In genomic region chr17:76071497-76072148, GRCh38 we compare ENCODE assay signal across 8 cellular contexts. TPM values are rescaled to one million over a fixed set of nuclear protein-coding genes. Genes with fewer than 3 reads are reported as not detected.
DNase-seq lines count a peak whose midpoint lies in the region; ATAC-seq, FAIRE-seq and TF ChIP-seq lines count a peak whose summit lies in the region.

No MANE protein-coding gene starts in this region.

- H3K9me3 Mint-ChIP-seq in HFFc6, result no peaks in the 10 kb centered on the region
- H3K9me3 Mint-ChIP-seq in activated naive CD8-positive, alpha-beta T cell (ENCODE audit: low read depth), result no peaks in the 10 kb centered on the region

- H3K36me3 Mint-ChIP-seq in HFFc6 (ENCODE audit: low read depth), result peaks cover 12% of the 10 kb centered on the region
- peaks cover 4% of the 10 kb centered on the region for H3K36me3 Mint-ChIP-seq in activated naive CD8-positive, alpha-beta T cell

- in situ Hi-C loops in HepG2 (cut with HindIII; ENCODE audit: extremely low pct_ligation_motif_present, low pct_unique_long_range_greater_than_20kb), result no loop called here

- no peak for ATAC-seq in HepG2

- no peak overlapping the region for H2AFZ ChIP-seq in HepG2 (ENCODE audit: low read length)

- H3K9ac ChIP-seq in HepG2 (ENCODE audit: insufficient read depth, low read depth, low read length), result peak overlapping the region; percentile 97

- DNase-seq in A673 (ENCODE audit: low spot score), result no peak
- DNase-seq in HFFc6, result no peak
- no peak for DNase-seq in HepG2 (ENCODE audit: low spot score)
- DNase-seq in thyroid gland, result no peak
- no peak for DNase-seq in NCI-H187 (lab: John Stamatoyannopoulos, UW)
- DNase-seq in posterior vena cava (ENCODE audit: low spot score), result no peak
- DNase-seq in germinal center (ENCODE audit: low spot score), result no peak

- peak overlapping the region; percentile 83 for H3K4me2 ChIP-seq in HepG2 (ENCODE audit: low read depth, low read length)

- H3K4me3 ChIP-seq in A673 (ENCODE audit: low read depth, low read length, poor library complexity, severe bottlenecking), result peak overlapping the region; percentile 77
- peak overlapping the region; percentile 76 to 97 (median 86) for H3K4me3 ChIP-seq in HepG2 (replicated peaks in 1 of 3; ENCODE audit: insufficient read depth in 1 of 3, low read depth in 2 of 3, low read length in 3 of 3)
- H3K4me3 ChIP-seq in thyroid gland (replicated peaks in 1 of 3), result peak overlapping the region; percentile 13 to 83 (median 71)

- FAIRE-seq in HepG2 (lab: Jason Lieb, UNC), result peak; percentile 63

- H3K79me2 ChIP-seq in HepG2 (ENCODE audit: insufficient read depth, low read length), result peaks cover 24% of the 10 kb centered on the region

- H3K36me3 ChIP-seq in A673 (ENCODE audit: insufficient read depth, low read length, poor library complexity, severe bottlenecking), result peaks cover 10% of the 10 kb centered on the region
- peaks cover 7 to 20% of the 10 kb centered on the region in 2 experiments for H3K36me3 ChIP-seq in HepG2 (replicated peaks in 1 of 2; ENCODE audit: control insufficient read depth in 1 of 2, insufficient read depth in 2 of 2, low read length in 2 of 2)
- H3K36me3 ChIP-seq in thyroid gland, result peaks cover 14 to 16% of the 10 kb centered on the region in 2 donors

- H3K4me1 ChIP-seq in A673 (ENCODE audit: insufficient read depth, low read length, poor library complexity, severe bottlenecking) (peaks cover 18% of the 10 kb centered on the region), HepG2 (ENCODE audit: insufficient read depth, low read length) (peaks cover 39% of the 10 kb centered on the region), thyroid gland (peaks cover 32 to 48% of the 10 kb centered on the region in 2 donors)

- peaks cover 26% of the 10 kb centered on the region for H3K4me1 Mint-ChIP-seq in HFFc6 (ENCODE audit: low read depth)
- peaks cover 48% of the 10 kb centered on the region for H3K4me1 Mint-ChIP-seq in activated naive CD8-positive, alpha-beta T cell (ENCODE audit: low read depth)

- peaks cover 20% of the 10 kb centered on the region for H3K27me3 Mint-ChIP-seq in HFFc6 (ENCODE audit: insufficient read depth)
- peaks cover 10% of the 10 kb centered on the region for H3K27me3 Mint-ChIP-seq in activated naive CD8-positive, alpha-beta T cell

- H3K27ac ChIP-seq in A673 (ENCODE audit: low read depth, low read length, poor library complexity, severe bottlenecking) (peak overlapping the region; percentile 88), HepG2 (ENCODE audit: extremely low read length, insufficient read depth, low read length) (peak overlapping the region; percentile 69), thyroid gland (peak overlapping the region in 2 of 3 donors; percentile 13 to 15)

- 1% methylated on average over 17 of the region's 17 CpGs for WGBS in HepG2 (ENCODE audit: low lambda C conversion rate)
- 16 to 21% methylated on average over 16 to 17 of the region's 17 CpGs for WGBS in thyroid gland, 2 donors

- peak overlapping the region; percentile 86 for H3K27ac Mint-ChIP-seq in HFFc6
- peak overlapping the region; percentile 99 for H3K27ac Mint-ChIP-seq in activated naive CD8-positive, alpha-beta T cell

- CTCF ChIA-PET in A673 (lab: Charles Lee) (no interaction called here), HepG2 (lab: Yijun Ruan, JAX; ENCODE audit: low intra/inter-chr PET ratio, low total read pairs) (no interaction called here)

- intact Hi-C loops in A673 (cut with micrococcal nuclease; ENCODE audit: unreplicated experiment) (loop anchor here (10.0 kb wide), 1 partner anchor 57 kb away; no protein-coding TSS in a partner anchor), HepG2 (cut with micrococcal nuclease; ENCODE audit: unreplicated experiment) (no loop called here), thyroid gland (cut with DNase I) (no loop called here), posterior vena cava (cut with DNase I) (no loop called here)

- POLR2A ChIA-PET in A673 (lab: Charles Lee; ENCODE audit: low non-redundant PET) (no interaction called here), HepG2 (lab: Yijun Ruan, JAX) (interaction anchor here (0.9 to 1.7 kb wide), 16 partner anchors 11 to 292 kb away, joined by 3 to 6 read pairs (median 4); partner anchors contain the start of genes EVPL, EXOC7 and FOXJ1)

- TF ChIP-seq CTCF in A673 (conservative IDR thresholded peaks at IDR 0.05; ENCODE audit: low read depth, low read length), result no peak
- no peak for TF ChIP-seq CTCF in HFFc6 (IDR thresholded peaks at IDR 0.05)
- TF ChIP-seq CTCF in HepG2 (CRISPR knock-in tag; IDR thresholded peaks at IDR 0.05), result no peak
- no peak for TF ChIP-seq CTCF in thyroid gland (IDR thresholded peaks at IDR 0.05)

- no peaks in the 10 kb centered on the region for H3K9me3 ChIP-seq in A673 (ENCODE audit: low read depth, low read length, poor library complexity, severe bottlenecking)
- H3K9me3 ChIP-seq in HepG2 (ENCODE audit: low read length), result no peaks in the 10 kb centered on the region
- no peaks in the 10 kb centered on the region for H3K9me3 ChIP-seq in thyroid gland

- H3K4me3 Mint-ChIP-seq in HFFc6, result peak overlapping the region; percentile 98
- peak overlapping the region; percentile 97 for H3K4me3 Mint-ChIP-seq in activated naive CD8-positive, alpha-beta T cell

- TF ChIP-seq EP300 in HepG2 (IDR thresholded peaks at IDR 0.05; ENCODE audit: low read depth in 2 of 2, low read length in 2 of 2) (no peak), HepG2 (CRISPR knock-in tag; IDR thresholded peaks at IDR 0.05; ENCODE audit: borderline replicate concordance) (no peak)

- no peak for TF ChIP-seq RAD21 in HepG2 (CRISPR knock-in tag; IDR thresholded peaks at IDR 0.05)

- BruUV-seq in A673 (replicated peaks; lab: Mats Ljungman, UMichigan) (TSS peak; percentile 75), HepG2 (replicated peaks; lab: Mats Ljungman, UMichigan) (TSS peak; percentile 81)

- H4K20me1 ChIP-seq in HepG2 (ENCODE audit: insufficient read depth, low read length), result peaks cover 10% of the 10 kb centered on the region; the same call in 1 of the 2 replicates

- TF ChIP-seq POLR2A in HepG2 (IDR thresholded peaks at IDR 0.05; ENCODE audit: insufficient read depth in 1 of 2, low read depth in 2 of 2, low read length in 2 of 2) (no peak), thyroid gland (IDR thresholded peaks at IDR 0.05) (no peak)

- peaks cover 34% of the 10 kb centered on the region for H3K27me3 ChIP-seq in A673 (replicated peaks; ENCODE audit: insufficient read depth, low read depth, low read length, poor library complexity)
- peaks cover 16 to 32% of the 10 kb centered on the region in 2 experiments; a peak in 4 of 5 replicates for H3K27me3 ChIP-seq in HepG2 (ENCODE audit: control insufficient read depth in 1 of 2, insufficient read depth in 2 of 2, low read length in 2 of 2)
- peaks cover 24% of the 10 kb centered on the region for H3K27me3 ChIP-seq in thyroid gland

RNA-seq across cellular contexts. Expression of gene SRP68, which starts 0.7 kb away (rescaled TPM):
- total RNA-seq in A673 (2021) (96.4 and 101 TPM in 2 replicates), HepG2 (2016; rRNA removed; fragmentation: Illumina TruSeq; extraction: Trizol) (39.8 and 89.7 TPM in 2 replicates), thyroid gland (10 to 100 TPM; 48.2 to 67.0 (median 54.5) TPM), posterior vena cava (10 to 100 TPM; 45.3 to 49.1 TPM)
- total RNA-seq in HFFc6 (2021; fragmentation: NEBNext Ultra II Directional; extraction: Animal tissue kit (Norgen Biotek cat#: 25700)), result 100 to 1,000 TPM in 3 of 6 experiments, 10 to 100 TPM in 3; 95.3 to 104 (median 100.0) TPM
- total RNA-seq in HepG2 (2016; cell fraction: cytosol; rRNA removed; fragmentation: Illumina TruSeq; extraction: Trizol; ENCODE audit: low read depth), result 19.0 and 21.2 TPM in 2 replicates
- total RNA-seq in HepG2 (2016; cell fraction: insoluble cytoplasmic fraction; rRNA removed; fragmentation: Illumina TruSeq; extraction: Trizol), result 34.8 and 87.8 TPM in 2 replicates
- total RNA-seq in HepG2 (2016; cell fraction: membrane; rRNA removed; fragmentation: Illumina TruSeq; extraction: Trizol), result 36.4 and 39.1 TPM in 2 replicates
- 55.4 and 62.2 TPM in 2 replicates for total RNA-seq in HepG2 (2016; cell fraction: nucleus; rRNA removed; fragmentation: Illumina TruSeq; extraction: Trizol)
- polyA plus RNA-seq in HepG2 (2011; rRNA removed), result 74.3 and 79.0 TPM in 2 replicates
- polyA plus RNA-seq in HepG2 (2011; cell fraction: cytosol; rRNA removed), result 56.3 and 67.1 TPM in 2 replicates
- polyA plus RNA-seq in HepG2 (2011; cell fraction: nucleus; rRNA removed), result 42.7 and 43.4 TPM in 2 replicates
- polyA plus RNA-seq in HepG2 (2012), result 84.3 and 86.0 TPM in 2 replicates
- 12.5 and 13.5 TPM in 2 replicates for polyA plus RNA-seq in HepG2 (2016; cell fraction: cytosol; fragmentation: Illumina TruSeq; extraction: Trizol; ENCODE audit: low read depth)
- polyA plus RNA-seq in HepG2 (2016; cell fraction: insoluble cytoplasmic fraction; fragmentation: Illumina TruSeq; extraction: Trizol; ENCODE audit: low read depth), result 124 and 144 TPM in 2 replicates
- polyA plus RNA-seq in HepG2 (2016; cell fraction: membrane; fragmentation: Illumina TruSeq; extraction: Trizol; ENCODE audit: low read depth), result 26.1 and 30.0 TPM in 2 replicates
- polyA plus RNA-seq in HepG2 (2016; cell fraction: nucleus; fragmentation: Illumina TruSeq; extraction: Trizol; ENCODE audit: insufficient read depth, low read depth), result 107 and 120 TPM in 2 replicates
- polyA minus RNA-seq in HepG2 (2011; rRNA and poly(A)+ RNA removed; ENCODE audit: low replicate concordance), result 72.1 and 78.5 TPM in 2 replicates
- polyA minus RNA-seq in HepG2 (2011; cell fraction: cytosol; rRNA and poly(A)+ RNA removed), result 44.7 and 45.6 TPM in 2 replicates
- polyA minus RNA-seq in HepG2 (2011; cell fraction: nucleus; rRNA and poly(A)+ RNA removed), result 55.0 and 55.2 TPM in 2 replicates

RNA-seq across cellular contexts. Expression of gene GALR2, which starts 3.0 kb away (rescaled TPM):
- not detected in 2 replicates for total RNA-seq in A673 (2021)
- total RNA-seq in HFFc6 (2021; fragmentation: NEBNext Ultra II Directional; extraction: Animal tissue kit (Norgen Biotek cat#: 25700)), result under 1 TPM in 5 of 6 experiments, not detected in 1; 0.14 to 0.33 (median 0.15) TPM
- 0.20 and 0.58 TPM in 2 replicates for total RNA-seq in HepG2 (2016; rRNA removed; fragmentation: Illumina TruSeq; extraction: Trizol)
- 0.30 and 0.35 TPM in 2 replicates for total RNA-seq in HepG2 (2016; cell fraction: cytosol; rRNA removed; fragmentation: Illumina TruSeq; extraction: Trizol; ENCODE audit: low read depth)
- 0.22 and 0.58 TPM in 2 replicates for total RNA-seq in HepG2 (2016; cell fraction: insoluble cytoplasmic fraction; rRNA removed; fragmentation: Illumina TruSeq; extraction: Trizol)
- 0.46 and 0.65 TPM in 2 replicates for total RNA-seq in HepG2 (2016; cell fraction: membrane; rRNA removed; fragmentation: Illumina TruSeq; extraction: Trizol)
- 0.28 and 0.34 TPM in 2 replicates for total RNA-seq in HepG2 (2016; cell fraction: nucleus; rRNA removed; fragmentation: Illumina TruSeq; extraction: Trizol)
- polyA plus RNA-seq in HepG2 (2011; rRNA removed), result 0.48 and 0.84 TPM in 2 replicates
- polyA plus RNA-seq in HepG2 (2011; cell fraction: cytosol; rRNA removed), result 0.56 and 0.97 TPM in 2 replicates
- polyA plus RNA-seq in HepG2 (2011; cell fraction: nucleus; rRNA removed), result 0.35 and 0.62 TPM in 2 replicates
- 0.33 TPM in 1 of 2 replicates, not detected in the other for polyA plus RNA-seq in HepG2 (2012)
- 0.50 and 0.53 TPM in 2 replicates for polyA plus RNA-seq in HepG2 (2016; cell fraction: cytosol; fragmentation: Illumina TruSeq; extraction: Trizol; ENCODE audit: low read depth)
- polyA plus RNA-seq in HepG2 (2016; cell fraction: insoluble cytoplasmic fraction; fragmentation: Illumina TruSeq; extraction: Trizol; ENCODE audit: low read depth), result 0.17 and 0.28 TPM in 2 replicates
- 0.20 and 0.35 TPM in 2 replicates for polyA plus RNA-seq in HepG2 (2016; cell fraction: membrane; fragmentation: Illumina TruSeq; extraction: Trizol; ENCODE audit: low read depth)
- 0.46 and 0.81 TPM in 2 replicates for polyA plus RNA-seq in HepG2 (2016; cell fraction: nucleus; fragmentation: Illumina TruSeq; extraction: Trizol; ENCODE audit: insufficient read depth, low read depth)
- polyA minus RNA-seq in HepG2 (2011; rRNA and poly(A)+ RNA removed; ENCODE audit: low replicate concordance), result 0.54 and 2.1 TPM in 2 replicates
- 0.49 TPM in 1 of 2 replicates, not detected in the other for polyA minus RNA-seq in HepG2 (2011; cell fraction: cytosol; rRNA and poly(A)+ RNA removed)
- not detected in 2 replicates for polyA minus RNA-seq in HepG2 (2011; cell fraction: nucleus; rRNA and poly(A)+ RNA removed)
- not detected for total RNA-seq in thyroid gland
- not detected for total RNA-seq in posterior vena cava

RNA-seq across cellular contexts. Expression of gene ZACN, which starts 7.4 kb away (rescaled TPM):
- total RNA-seq in A673 (2021) (not detected in 2 replicates), HepG2 (2016; rRNA removed; fragmentation: Illumina TruSeq; extraction: Trizol) (0.15 TPM in 1 of 2 replicates, not detected in the other), thyroid gland (1 to 10 TPM in 1 of 4 donors, not detected in 3; 2.2 TPM), posterior vena cava (not detected)
- total RNA-seq in HFFc6 (2021; fragmentation: NEBNext Ultra II Directional; extraction: Animal tissue kit (Norgen Biotek cat#: 25700)), result under 1 TPM in 2 of 6 experiments, not detected in 4; 0.23 to 0.26 TPM
- not detected in 2 replicates for total RNA-seq in HepG2 (2016; cell fraction: cytosol; rRNA removed; fragmentation: Illumina TruSeq; extraction: Trizol; ENCODE audit: low read depth)
- total RNA-seq in HepG2 (2016; cell fraction: insoluble cytoplasmic fraction; rRNA removed; fragmentation: Illumina TruSeq; extraction: Trizol), result not detected in 2 replicates
- total RNA-seq in HepG2 (2016; cell fraction: membrane; rRNA removed; fragmentation: Illumina TruSeq; extraction: Trizol), result not detected in 2 replicates
- not detected in 2 replicates for total RNA-seq in HepG2 (2016; cell fraction: nucleus; rRNA removed; fragmentation: Illumina TruSeq; extraction: Trizol)
- polyA plus RNA-seq in HepG2 (2011; rRNA removed), result 0.04 and 0.11 TPM in 2 replicates
- not detected in 2 replicates for polyA plus RNA-seq in HepG2 (2011; cell fraction: cytosol; rRNA removed)
- 0.06 and 0.07 TPM in 2 replicates for polyA plus RNA-seq in HepG2 (2011; cell fraction: nucleus; rRNA removed)
- 0.17 and 1.1 TPM in 2 replicates for polyA plus RNA-seq in HepG2 (2012)
- not detected in 2 replicates for polyA plus RNA-seq in HepG2 (2016; cell fraction: cytosol; fragmentation: Illumina TruSeq; extraction: Trizol; ENCODE audit: low read depth)
- 0.08 TPM in 1 of 2 replicates, not detected in the other for polyA plus RNA-seq in HepG2 (2016; cell fraction: insoluble cytoplasmic fraction; fragmentation: Illumina TruSeq; extraction: Trizol; ENCODE audit: low read depth)
- not detected in 2 replicates for polyA plus RNA-seq in HepG2 (2016; cell fraction: membrane; fragmentation: Illumina TruSeq; extraction: Trizol; ENCODE audit: low read depth)
- not detected in 2 replicates for polyA plus RNA-seq in HepG2 (2016; cell fraction: nucleus; fragmentation: Illumina TruSeq; extraction: Trizol; ENCODE audit: insufficient read depth, low read depth)
- not detected in 2 replicates for polyA minus RNA-seq in HepG2 (2011; rRNA and poly(A)+ RNA removed; ENCODE audit: low replicate concordance)
- polyA minus RNA-seq in HepG2 (2011; cell fraction: cytosol; rRNA and poly(A)+ RNA removed), result 0.35 TPM in 1 of 2 replicates, not detected in the other
- polyA minus RNA-seq in HepG2 (2011; cell fraction: nucleus; rRNA and poly(A)+ RNA removed), result not detected in 2 replicates

RNA-seq across cellular contexts. Expression of gene EXOC7, which starts 32.0 kb away (rescaled TPM):
- total RNA-seq in A673 (2021) (115 and 117 TPM in 2 replicates), HepG2 (2016; rRNA removed; fragmentation: Illumina TruSeq; extraction: Trizol) (116 and 118 TPM in 2 replicates), thyroid gland (100 to 1,000 TPM in 3 of 4 donors, 10 to 100 TPM in 1; 97.8 to 131 (median 115) TPM), posterior vena cava (10 to 100 TPM; 94.5 to 98.2 TPM)
- total RNA-seq in HFFc6 (2021; fragmentation: NEBNext Ultra II Directional; extraction: Animal tissue kit (Norgen Biotek cat#: 25700)), result 100 to 1,000 TPM; 134 to 157 (median 144) TPM
- 32.5 and 33.1 TPM in 2 replicates for total RNA-seq in HepG2 (2016; cell fraction: cytosol; rRNA removed; fragmentation: Illumina TruSeq; extraction: Trizol; ENCODE audit: low read depth)
- 112 and 113 TPM in 2 replicates for total RNA-seq in HepG2 (2016; cell fraction: insoluble cytoplasmic fraction; rRNA removed; fragmentation: Illumina TruSeq; extraction: Trizol)
- total RNA-seq in HepG2 (2016; cell fraction: membrane; rRNA removed; fragmentation: Illumina TruSeq; extraction: Trizol), result 41.7 and 48.8 TPM in 2 replicates
- total RNA-seq in HepG2 (2016; cell fraction: nucleus; rRNA removed; fragmentation: Illumina TruSeq; extraction: Trizol), result 80.6 and 103 TPM in 2 replicates
- 86.9 and 118 TPM in 2 replicates for polyA plus RNA-seq in HepG2 (2011; rRNA removed)
- 65.5 and 68.0 TPM in 2 replicates for polyA plus RNA-seq in HepG2 (2011; cell fraction: cytosol; rRNA removed)
- polyA plus RNA-seq in HepG2 (2011; cell fraction: nucleus; rRNA removed), result 259 and 277 TPM in 2 replicates
- 100 and 124 TPM in 2 replicates for polyA plus RNA-seq in HepG2 (2012)
- polyA plus RNA-seq in HepG2 (2016; cell fraction: cytosol; fragmentation: Illumina TruSeq; extraction: Trizol; ENCODE audit: low read depth), result 7.1 and 8.4 TPM in 2 replicates
- 78.0 and 79.6 TPM in 2 replicates for polyA plus RNA-seq in HepG2 (2016; cell fraction: insoluble cytoplasmic fraction; fragmentation: Illumina TruSeq; extraction: Trizol; ENCODE audit: low read depth)
- 18.4 and 21.9 TPM in 2 replicates for polyA plus RNA-seq in HepG2 (2016; cell fraction: membrane; fragmentation: Illumina TruSeq; extraction: Trizol; ENCODE audit: low read depth)
- polyA plus RNA-seq in HepG2 (2016; cell fraction: nucleus; fragmentation: Illumina TruSeq; extraction: Trizol; ENCODE audit: insufficient read depth, low read depth), result 147 and 170 TPM in 2 replicates
- 144 and 202 TPM in 2 replicates for polyA minus RNA-seq in HepG2 (2011; rRNA and poly(A)+ RNA removed; ENCODE audit: low replicate concordance)
- polyA minus RNA-seq in HepG2 (2011; cell fraction: cytosol; rRNA and poly(A)+ RNA removed), result 69.7 and 91.8 TPM in 2 replicates
- polyA minus RNA-seq in HepG2 (2011; cell fraction: nucleus; rRNA and poly(A)+ RNA removed), result 113 and 132 TPM in 2 replicates

RNA-seq across cellular contexts. Expression of gene EVPL, which starts 44.5 kb away (rescaled TPM):
- total RNA-seq in A673 (2021), result 0.15 and 0.21 TPM in 2 replicates
- total RNA-seq in HFFc6 (2021; fragmentation: NEBNext Ultra II Directional; extraction: Animal tissue kit (Norgen Biotek cat#: 25700)), result not detected
- 3.6 and 8.2 TPM in 2 replicates for total RNA-seq in HepG2 (2016; rRNA removed; fragmentation: Illumina TruSeq; extraction: Trizol)
- total RNA-seq in HepG2 (2016; cell fraction: cytosol; rRNA removed; fragmentation: Illumina TruSeq; extraction: Trizol; ENCODE audit: low read depth), result 1.1 and 1.8 TPM in 2 replicates
- 2.4 and 9.2 TPM in 2 replicates for total RNA-seq in HepG2 (2016; cell fraction: insoluble cytoplasmic fraction; rRNA removed; fragmentation: Illumina TruSeq; extraction: Trizol)
- 1.1 and 1.4 TPM in 2 replicates for total RNA-seq in HepG2 (2016; cell fraction: membrane; rRNA removed; fragmentation: Illumina TruSeq; extraction: Trizol)
- 8.8 and 9.0 TPM in 2 replicates for total RNA-seq in HepG2 (2016; cell fraction: nucleus; rRNA removed; fragmentation: Illumina TruSeq; extraction: Trizol)
- polyA plus RNA-seq in HepG2 (2011; rRNA removed), result 2.1 and 4.3 TPM in 2 replicates
- polyA plus RNA-seq in HepG2 (2011; cell fraction: cytosol; rRNA removed), result 0.99 and 1.4 TPM in 2 replicates
- polyA plus RNA-seq in HepG2 (2011; cell fraction: nucleus; rRNA removed), result 26.0 and 30.5 TPM in 2 replicates
- polyA plus RNA-seq in HepG2 (2012), result 3.9 and 4.6 TPM in 2 replicates
- 0.88 and 1.3 TPM in 2 replicates for polyA plus RNA-seq in HepG2 (2016; cell fraction: cytosol; fragmentation: Illumina TruSeq; extraction: Trizol; ENCODE audit: low read depth)
- polyA plus RNA-seq in HepG2 (2016; cell fraction: insoluble cytoplasmic fraction; fragmentation: Illumina TruSeq; extraction: Trizol; ENCODE audit: low read depth), result 2.9 and 4.4 TPM in 2 replicates
- 1.0 and 1.6 TPM in 2 replicates for polyA plus RNA-seq in HepG2 (2016; cell fraction: membrane; fragmentation: Illumina TruSeq; extraction: Trizol; ENCODE audit: low read depth)
- polyA plus RNA-seq in HepG2 (2016; cell fraction: nucleus; fragmentation: Illumina TruSeq; extraction: Trizol; ENCODE audit: insufficient read depth, low read depth), result 26.6 and 28.0 TPM in 2 replicates
- 3.4 and 3.8 TPM in 2 replicates for polyA minus RNA-seq in HepG2 (2011; rRNA and poly(A)+ RNA removed; ENCODE audit: low replicate concordance)
- 3.0 TPM in 2 replicates for polyA minus RNA-seq in HepG2 (2011; cell fraction: cytosol; rRNA and poly(A)+ RNA removed)
- polyA minus RNA-seq in HepG2 (2011; cell fraction: nucleus; rRNA and poly(A)+ RNA removed), result 4.9 and 7.6 TPM in 2 replicates
- total RNA-seq in thyroid gland, result 10 to 100 TPM; 14.8 to 33.4 (median 23.3) TPM
- 1 to 10 TPM in 1 of 2 donors, under 1 TPM in 1; 0.33 to 1.3 TPM for total RNA-seq in posterior vena cava

Comparison
In these comparisons a context has a peak if more than half of its experiments do, and no peak if none do; other contexts are left out.
1. H3K27ac ChIP-seq: peak in every context shown above with its lines; median percentile 88 in A673; 69 in HepG2; 14 in thyroid gland.